8 cellular contexts compared by ENCODE assay signal in the genomic region with DNA sequence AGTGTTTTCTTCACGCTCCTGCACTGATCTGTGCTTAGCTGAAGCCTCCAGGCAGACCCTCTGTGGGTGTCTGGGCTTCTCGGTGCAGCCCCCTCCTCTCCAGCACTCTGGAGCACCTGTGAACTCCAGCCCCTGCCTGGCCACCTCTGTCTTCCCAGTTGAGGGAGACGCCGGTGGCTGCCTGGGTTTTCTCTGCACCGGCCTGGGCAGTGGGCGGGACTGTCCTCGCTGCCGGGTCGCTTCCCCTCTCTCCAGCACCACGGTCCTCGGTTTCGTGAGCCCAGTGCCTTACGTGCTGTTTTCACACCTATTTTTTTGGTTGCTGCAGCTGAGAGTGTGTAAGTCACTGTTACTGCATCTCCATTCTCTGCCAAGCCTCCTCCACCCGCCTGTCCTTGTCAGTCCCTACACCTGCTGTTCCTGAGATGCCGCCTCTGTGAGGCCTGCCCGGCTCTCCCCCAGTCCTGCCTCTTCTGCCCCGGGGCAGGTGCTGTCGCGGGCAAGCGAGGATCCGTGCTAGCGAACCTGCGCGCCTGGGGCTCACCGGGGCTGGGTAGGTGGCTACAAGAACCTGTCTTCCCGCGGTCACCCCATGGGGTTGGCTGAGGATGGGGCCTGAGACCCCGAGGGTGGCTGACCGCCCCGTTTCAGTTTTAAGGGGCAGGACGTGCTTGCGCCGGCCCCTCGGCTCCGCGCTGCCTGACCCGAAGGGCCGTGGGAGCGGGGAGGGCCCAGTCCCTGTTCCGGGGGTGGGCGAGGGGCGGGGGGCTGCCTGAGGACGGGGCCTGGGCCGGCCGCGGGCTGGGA. TPM values are rescaled to one million over a fixed set of nuclear protein-coding genes. Genes with fewer than 3 reads are reported as not detected.
DNase-seq lines count a peak whose midpoint lies in the region; ATAC-seq lines count a peak whose summit lies in the region.

No MANE protein-coding gene starts in this region.

- peaks cover 38% of the 10 kb centered on the region for H3K27me3 Mint-ChIP-seq in activated T-cell treated with anti-CD3 and anti-CD28 coated beads, Interleukin-2, amount 50 U/mL, for 4 hours (ENCODE audit: low read depth)

- no peaks in the 10 kb centered on the region for H3K9me3 Mint-ChIP-seq in activated T-cell treated with anti-CD3 and anti-CD28 coated beads, Interleukin-2, amount 50 U/mL, for 4 hours

- no peak for ATAC-seq in activated T-cell treated with anti-CD3 and anti-CD28 coated beads, Interleukin-2, amount 50 U/mL, for 4 hours
- ATAC-seq in Right ventricle myocardium superior (ENCODE audit: poor library complexity) (no peak), sciatic nerve (peak; percentile 5)

- peaks cover 13% of the 10 kb centered on the region for H3K4me1 Mint-ChIP-seq in activated T-cell treated with anti-CD3 and anti-CD28 coated beads, Interleukin-2, amount 50 U/mL, for 4 hours (ENCODE audit: low read depth)

- DNase-seq in ELF-1 (ENCODE audit: low read depth, low spot score) (peak; percentile 47), HT-29 (ENCODE audit: low spot score) (peak; percentile 17), Right ventricle myocardium superior (peak; percentile 69), sciatic nerve (ENCODE audit: low spot score) (no peak), NCI-H1436 treated with DMSO at 0.1 percent for 48 hours (lab: John Stamatoyannopoulos, UW) (no peak), GF-D8 (lab: John Stamatoyannopoulos, UW) (no peak), NCI-H2029 (lab: John Stamatoyannopoulos, UW) (no peak)
- peak; percentile 29 for DNase-seq in activated T-cell treated with anti-CD3 and anti-CD28 coated beads, Interleukin-2, amount 50 U/mL, for 4 hours

- intact Hi-C loops in Right ventricle myocardium superior (cut with DNase I), result no loop called here
- intact Hi-C loops in sciatic nerve (cut with DNase I), result no loop called here

- peak overlapping the region; percentile 49 for H3K4me3 Mint-ChIP-seq in activated T-cell treated with anti-CD3 and anti-CD28 coated beads, Interleukin-2, amount 50 U/mL, for 4 hours

- H3K36me3 Mint-ChIP-seq in activated T-cell treated with anti-CD3 and anti-CD28 coated beads, Interleukin-2, amount 50 U/mL, for 4 hours (ENCODE audit: insufficient read depth), result peaks cover 3% of the 10 kb centered on the region

RNA-seq across cellular contexts. Expression of a gene that starts 2.4 kb away (rescaled TPM):
- total RNA-seq in HT-29 (2014; rRNA removed; shearing (Covaris generic)), result 74.9 and 76.9 TPM in 2 replicates
- total RNA-seq in activated T-cell treated with anti-CD3 and anti-CD28 coated beads, Interleukin-2, amount 50 U/mL, for 4 hours, result 10 to 100 TPM; 20.4 to 29.6 (median 20.6) TPM
- total RNA-seq in Right ventricle myocardium superior (22.2 TPM), sciatic nerve (16.6 TPM)

RNA-seq across cellular contexts. Expression of a gene that starts 15.8 kb away (rescaled TPM):
- 5.8 and 6.2 TPM in 2 replicates for total RNA-seq in HT-29 (2014; rRNA removed; shearing (Covaris generic))
- under 1 TPM in 1 of 3 donors, not detected in 2; 0.05 TPM for total RNA-seq in activated T-cell treated with anti-CD3 and anti-CD28 coated beads, Interleukin-2, amount 50 U/mL, for 4 hours
- total RNA-seq in Right ventricle myocardium superior (0.19 TPM), sciatic nerve (0.45 TPM)

RNA-seq across cellular contexts. Expression of a gene that starts 22.2 kb away (rescaled TPM):
- 39.7 and 53.5 TPM in 2 replicates for total RNA-seq in HT-29 (2014; rRNA removed; shearing (Covaris generic))
- total RNA-seq in activated T-cell treated with anti-CD3 and anti-CD28 coated beads, Interleukin-2, amount 50 U/mL, for 4 hours, result 10 to 100 TPM; 13.5 to 18.3 (median 14.4) TPM
- total RNA-seq in Right ventricle myocardium superior, result 8.4 TPM
- total RNA-seq in sciatic nerve, result 36.7 TPM

RNA-seq across cellular contexts. Expression of a gene that starts 35.7 kb away (rescaled TPM):
- 46.7 and 50.5 TPM in 2 replicates for total RNA-seq in HT-29 (2014; rRNA removed; shearing (Covaris generic))
- total RNA-seq in activated T-cell treated with anti-CD3 and anti-CD28 coated beads, Interleukin-2, amount 50 U/mL, for 4 hours, result 10 to 100 TPM; 11.2 to 21.5 (median 14.8) TPM
- 3.3 TPM for total RNA-seq in Right ventricle myocardium superior
- 9.6 TPM for total RNA-seq in sciatic nerve

Comparison
In these comparisons a context has a peak if more than half of its experiments do, and no peak if none do; other contexts are left out.
1. DNase-seq: peak in ELF-1 (single experiment), HT-29 (single experiment), activated T-cell treated with anti-CD3 and anti-CD28 coated beads, Interleukin-2, amount 50 U/mL, for 4 hours (single experiment) and Right ventricle myocardium superior (single experiment); none in sciatic nerve (single experiment), NCI-H1436 treated with DMSO at 0.1 percent for 48 hours (single experiment), GF-D8 (single experiment) and NCI-H2029 (single experiment).